In genomic region chr18:76213996-76214395, GRCh38 we compare ENCODE assay signal across 15 cellular contexts.
DNase-seq lines count a peak whose midpoint lies in the region; ATAC-seq, FAIRE-seq and TF ChIP-seq lines count a peak whose summit lies in the region.
"Had no signal": no experiment of that assay in that cellular context is flagged by ENCODE, and none has a peak within 500 bp of the region (broad histone marks: within the 10 kb centered on the region; RNA-seq: fewer than 3 reads in every experiment).

No MANE protein-coding gene starts in this region.

- H3K79me2 ChIP-seq in DND-41 (ENCODE audit: insufficient read depth, low read length) (no peaks in the 10 kb centered on the region), OCI-LY7 (ENCODE audit: insufficient read depth, low read depth, low read length) (no peaks in the 10 kb centered on the region)

- H3K27me3 ChIP-seq in BLaER1 = no peaks in the 10 kb centered on the region
- H3K27me3 ChIP-seq in DND-41 (ENCODE audit: insufficient read depth, low read length, poor library complexity) = no peaks in the 10 kb centered on the region
- no peaks in the 10 kb centered on the region for H3K27me3 ChIP-seq in BE2C

- POLR2A ChIA-PET in OCI-LY7 (lab: Charles Lee) = no interaction called here

- no peaks in the 10 kb centered on the region for H4K20me1 ChIP-seq in BLaER1
- H4K20me1 ChIP-seq in DND-41 (ENCODE audit: insufficient read depth, low read length) = no peaks in the 10 kb centered on the region
- H4K20me1 ChIP-seq in OCI-LY7 (ENCODE audit: insufficient read depth, low read length) = no peaks in the 10 kb centered on the region

- no peak overlapping the region for H3K9ac ChIP-seq in BLaER1
- H3K9ac ChIP-seq in DND-41 (ENCODE audit: low read depth, low read length) = peak overlapping the region; percentile 15

- H3K27ac ChIP-seq in BLaER1 = no peak overlapping the region
- peak overlapping the region; percentile 60 for H3K27ac ChIP-seq in DND-41 (ENCODE audit: low read length)
- no peak overlapping the region for H3K27ac ChIP-seq in OCI-LY7 (ENCODE audit: low read depth, low read length, poor library complexity, severe bottlenecking)

- H3K4me2 ChIP-seq in BLaER1 (peak overlapping the region; percentile 54), DND-41 (ENCODE audit: insufficient read depth, low read length) (peak overlapping the region; percentile 62), OCI-LY7 (ENCODE audit: low read length) (no peak overlapping the region)

- no peaks in the 10 kb centered on the region for H3K9me2 ChIP-seq in OCI-LY7 (ENCODE audit: insufficient read depth, low read length)

- no peak for FAIRE-seq in frontal cortex (lab: Jason Lieb, UNC)
- FAIRE-seq: H54, HepG2 had no signal

- H3K4me1 ChIP-seq in BLaER1 (peaks cover 21% of the 10 kb centered on the region), DND-41 (ENCODE audit: insufficient read depth, low read length) (peaks cover 27% of the 10 kb centered on the region), OCI-LY7 (ENCODE audit: insufficient read depth, low read length, poor library complexity, severe bottlenecking) (peaks cover 13% of the 10 kb centered on the region), BE2C (no peaks in the 10 kb centered on the region)

- TF ChIP-seq CTCF in DND-41 (IDR thresholded peaks at IDR 0.05; ENCODE audit: borderline replicate concordance, extremely low read depth, low read length, poor library complexity, severe bottlenecking) (no peak), OCI-LY7 (conservative IDR thresholded peaks at IDR 0.05; ENCODE audit: low read length) (no peak), BE2C (IDR thresholded peaks at IDR 0.05; ENCODE audit: low read depth, low read length) (no peak)

- DNase-seq in DND-41 (no peak), NCI-H2081 treated with DMSO at 0.1 percent for 48 hours (lab: John Stamatoyannopoulos, UW) (peak; percentile 68), OCI-LY7 (ENCODE audit: low spot score) (no peak), frontal cortex (ENCODE audit: low spot score in 2 of 2) (no peak), BE2C (no peak)
- DNase-seq: CD4-positive, alpha-beta T cell; Karpas-422; NCI-H2029; Right ventricle myocardium superior had no signal

- CTCF ChIA-PET in OCI-LY7 (lab: Charles Lee; ENCODE audit: unreplicated experiment) = no interaction called here

- intact Hi-C loops in OCI-LY7 (cut with micrococcal nuclease; ENCODE audit: unreplicated experiment) = no loop called here

- H3K4me3 ChIP-seq in BLaER1 (no peak overlapping the region), DND-41 (ENCODE audit: low read depth in 1 of 2, low read length in 2 of 2) (no peak overlapping the region), OCI-LY7 (ENCODE audit: low read depth, low read length, poor library complexity, severe bottlenecking) (no peak overlapping the region), BE2C (ENCODE audit: low read depth, low read length) (no peak overlapping the region)

- no TSS peak for BruUV-seq in OCI-LY7 (replicated peaks; lab: Mats Ljungman, UMichigan)

- H2AFZ ChIP-seq in DND-41 (ENCODE audit: low read depth, low read length) (peak overlapping the region; percentile 46), OCI-LY7 (ENCODE audit: low read length) (0 out of 2 replicates have a peak overlapping the region, but pooled peaks have one; percentile 54)

- H3K9me3 ChIP-seq in BLaER1 = no peaks in the 10 kb centered on the region
- no peaks in the 10 kb centered on the region for H3K9me3 ChIP-seq in DND-41 (ENCODE audit: insufficient read depth, low read length, severe bottlenecking)
- H3K9me3 ChIP-seq in OCI-LY7 (ENCODE audit: low read length) = no peaks in the 10 kb centered on the region
- H3K9me3 ChIP-seq in BE2C = no peaks in the 10 kb centered on the region

- no peaks in the 10 kb centered on the region for H3K36me3 ChIP-seq in BLaER1
- H3K36me3 ChIP-seq in DND-41 (ENCODE audit: insufficient read depth, low read length) = no peaks in the 10 kb centered on the region
- H3K36me3 ChIP-seq in OCI-LY7 (ENCODE audit: insufficient read depth, low read length) = no peaks in the 10 kb centered on the region
- H3K36me3 ChIP-seq in BE2C = no peaks in the 10 kb centered on the region

- ATAC-seq in DND-41 (ENCODE audit: insufficient read depth, low read depth) (peak; percentile 9; the same call in 1 of the 3 replicates), GM19328 (IDR thresholded peaks at IDR 0.05; ENCODE audit: unreplicated experiment) (no peak), HG03135 (IDR thresholded peaks at IDR 0.05; ENCODE audit: unreplicated experiment) (no peak)
- ATAC-seq: HepG2, Panc1 had no signal
